In genomic region chr3:173395412-173396181, GRCh38 we compare ENCODE assay signal across 8 cellular contexts. TPM values are rescaled to one million over a fixed set of nuclear protein-coding genes. Genes with fewer than 3 reads are reported as not detected.
DNase-seq lines count a peak whose midpoint lies in the region; ATAC-seq and TF ChIP-seq lines count a peak whose summit lies in the region.

No MANE protein-coding gene starts in this region.

- H3K27me3 ChIP-seq in foreskin keratinocyte: peaks cover 68% of the 10 kb centered on the region
- no peaks in the 10 kb centered on the region for H3K27me3 ChIP-seq in tibial nerve

- H3K4me1 ChIP-seq in foreskin keratinocyte: peaks cover 5% of the 10 kb centered on the region
- peaks cover 0 to 17% (median 0%) of the 10 kb centered on the region in 4 donors for H3K4me1 ChIP-seq in tibial nerve

- peak; percentile 23 to 88 for TF ChIP-seq EP300 in tibial nerve (IDR thresholded peaks at IDR 0.05)

- no peak for TF ChIP-seq CTCF in foreskin keratinocyte (conservative IDR thresholded peaks at IDR 0.05)
- TF ChIP-seq CTCF in tibial nerve (IDR thresholded peaks at IDR 0.05): peak in 2 of 5 experiments; percentile 43 to 50

- H3K36me3 Mint-ChIP-seq in activated naive CD4-positive, alpha-beta T cell treated with anti-CD3 and anti-CD28 coated beads for 36 hours (ENCODE audit: low read depth): no peaks in the 10 kb centered on the region
- H3K36me3 Mint-ChIP-seq in natural killer cell treated with Interleukin-12 subunit alpha and Interleukin-12 subunit beta and Interleukin-15 and Interleukin-18, amount 100 ng/mL, for 72 hours: peaks cover 13% of the 10 kb centered on the region

- WGBS in tibial nerve, 2 donors: 0 to 2% methylated on average over 51 to 66 of the region's 71 CpGs

- intact Hi-C loops in activated naive CD4-positive, alpha-beta T cell treated with anti-CD3 and anti-CD28 coated beads for 36 hours (cut with micrococcal nuclease): loop anchor here (1.0 kb wide), 1 partner anchor 118 kb away; no protein-coding TSS in a partner anchor

- no peak overlapping the region for H3K27ac ChIP-seq in foreskin keratinocyte
- peak overlapping the region; percentile 28 to 89 (median 82) for H3K27ac ChIP-seq in tibial nerve

- no peaks in the 10 kb centered on the region for H3K36me3 ChIP-seq in tibial nerve

- ATAC-seq in GM21381 (IDR thresholded peaks at IDR 0.05; ENCODE audit: unreplicated experiment) (peak; percentile 94), foreskin keratinocyte (peak; percentile 90)
- ATAC-seq in natural killer cell treated with Interleukin-12 subunit alpha and Interleukin-12 subunit beta and Interleukin-15 and Interleukin-18, amount 100 ng/mL, for 72 hours: peak; percentile 89 to 94

- peak overlapping the region; percentile 66 for H3K4me3 Mint-ChIP-seq in activated naive CD4-positive, alpha-beta T cell treated with anti-CD3 and anti-CD28 coated beads for 36 hours
- H3K4me3 Mint-ChIP-seq in natural killer cell treated with Interleukin-12 subunit alpha and Interleukin-12 subunit beta and Interleukin-15 and Interleukin-18, amount 100 ng/mL, for 72 hours: peak overlapping the region; percentile 65

- H3K27me3 Mint-ChIP-seq in activated naive CD4-positive, alpha-beta T cell treated with anti-CD3 and anti-CD28 coated beads for 36 hours (ENCODE audit: low read depth): peaks cover 63% of the 10 kb centered on the region
- peaks cover 37 to 50% of the 10 kb centered on the region in 2 donors for H3K27me3 Mint-ChIP-seq in natural killer cell treated with Interleukin-12 subunit alpha and Interleukin-12 subunit beta and Interleukin-15 and Interleukin-18, amount 100 ng/mL, for 72 hours

- peaks cover 30% of the 10 kb centered on the region for H3K4me1 Mint-ChIP-seq in activated naive CD4-positive, alpha-beta T cell treated with anti-CD3 and anti-CD28 coated beads for 36 hours (ENCODE audit: low read depth)
- peaks cover 11 to 29% of the 10 kb centered on the region in 2 donors for H3K4me1 Mint-ChIP-seq in natural killer cell treated with Interleukin-12 subunit alpha and Interleukin-12 subunit beta and Interleukin-15 and Interleukin-18, amount 100 ng/mL, for 72 hours (ENCODE audit: low read depth in 2 of 2)

- CTCF ChIA-PET in activated naive CD4-positive, alpha-beta T cell treated with anti-CD3 and anti-CD28 coated beads for 36 hours (lab: Charles Lee): no interaction called here

- H3K9me3 Mint-ChIP-seq in activated naive CD4-positive, alpha-beta T cell treated with anti-CD3 and anti-CD28 coated beads for 36 hours: no peaks in the 10 kb centered on the region
- no peaks in the 10 kb centered on the region for H3K9me3 Mint-ChIP-seq in natural killer cell treated with Interleukin-12 subunit alpha and Interleukin-12 subunit beta and Interleukin-15 and Interleukin-18, amount 100 ng/mL, for 72 hours

- H3K4me3 ChIP-seq in tibial nerve: peak overlapping the region; percentile 54 to 97 (median 68)

- H3K27ac Mint-ChIP-seq in activated naive CD4-positive, alpha-beta T cell treated with anti-CD3 and anti-CD28 coated beads for 36 hours: no peak overlapping the region
- no peak overlapping the region for H3K27ac Mint-ChIP-seq in natural killer cell treated with Interleukin-12 subunit alpha and Interleukin-12 subunit beta and Interleukin-15 and Interleukin-18, amount 100 ng/mL, for 72 hours

- DNase-seq in DMS 273 treated with DMSO at 0.1 percent for 48 hours (lab: John Stamatoyannopoulos, UW) (peak; percentile 76), HPDE6-E6E7 (ENCODE audit: extremely low spot score) (peak; percentile 58), NCI-H774 (lab: John Stamatoyannopoulos, UW) (peak; percentile 99), foreskin keratinocyte (peak; percentile 2 to 35), tibial nerve (ENCODE audit: low spot score in 2 of 2) (peak; percentile 72 to 79)
- DNase-seq in activated naive CD4-positive, alpha-beta T cell treated with anti-CD3 and anti-CD28 coated beads for 36 hours: peak; percentile 60
- peak; percentile 69 for DNase-seq in natural killer cell treated with Interleukin-12 subunit alpha and Interleukin-12 subunit beta and Interleukin-15 and Interleukin-18, amount 100 ng/mL, for 72 hours (ENCODE audit: low spot score)

- H3K9me3 ChIP-seq in tibial nerve: no peaks in the 10 kb centered on the region

- peak; percentile 55 to 81 for TF ChIP-seq POLR2A in tibial nerve (IDR thresholded peaks at IDR 0.05)

RNA-seq across cellular contexts. Expression of gene NLGN1, which starts 1.9 kb away (rescaled TPM):
- total RNA-seq in activated naive CD4-positive, alpha-beta T cell treated with anti-CD3 and anti-CD28 coated beads for 36 hours: not detected
- total RNA-seq in foreskin keratinocyte: not detected in 2 replicates
- not detected in 2 replicates for polyA plus RNA-seq in foreskin keratinocyte
- not detected for total RNA-seq in natural killer cell treated with Interleukin-12 subunit alpha and Interleukin-12 subunit beta and Interleukin-15 and Interleukin-18, amount 100 ng/mL, for 72 hours
- total RNA-seq in tibial nerve: 10 to 100 TPM; 21.6 to 50.7 (median 30.4) TPM

Comparison
In these comparisons a context has a peak if more than half of its experiments do, and no peak if none do; other contexts are left out.
1. DNase-seq: peak in every context shown above with its lines; median percentile 99 in NCI-H774; 76 in DMS 273 treated with DMSO at 0.1 percent for 48 hours; 76 in tibial nerve; 69 in natural killer cell treated with Interleukin-12 subunit alpha and Interleukin-12 subunit beta and Interleukin-15 and Interleukin-18, amount 100 ng/mL, for 72 hours; 60 in activated naive CD4-positive, alpha-beta T cell treated with anti-CD3 and anti-CD28 coated beads for 36 hours; 58 in HPDE6-E6E7; 18 in foreskin keratinocyte.
2. RNA of gene NLGN1, which starts 1.9 kb away (total RNA-seq): 21.6 to 50.7 TPM in tibial nerve; not detected in activated naive CD4-positive, alpha-beta T cell treated with anti-CD3 and anti-CD28 coated beads for 36 hours, not detected in foreskin keratinocyte and not detected in natural killer cell treated with Interleukin-12 subunit alpha and Interleukin-12 subunit beta and Interleukin-15 and Interleukin-18, amount 100 ng/mL, for 72 hours; every median in the first group is over 10 times any median in the second.
3. Peak in every context shown above with its lines, with median percentiles within 50 percentile points of each other: ATAC-seq.